ENCODE assay signal across 31 cellular contexts in the genomic region with DNA sequence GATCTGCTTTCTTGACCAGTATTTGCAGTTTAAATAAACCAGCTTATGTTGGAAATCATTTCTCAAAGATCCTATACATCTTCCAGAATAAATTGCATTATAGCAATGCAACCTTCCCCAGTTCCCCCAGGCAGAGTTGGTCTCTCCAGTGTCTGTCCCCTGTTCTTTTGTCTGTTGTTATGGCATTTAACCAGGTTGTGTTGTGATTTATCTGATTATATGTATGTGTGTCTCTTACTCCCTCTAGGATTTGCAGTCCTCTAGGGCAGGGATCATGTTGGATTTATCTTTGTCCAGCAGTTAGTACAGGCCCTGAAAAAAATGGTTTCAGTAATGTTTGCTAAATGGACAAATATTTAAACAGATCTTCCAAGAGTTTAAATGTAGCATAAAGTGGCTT.
"Had no signal": no experiment of that assay in that cellular context is flagged by ENCODE, and none has a peak within 500 bp of the region (broad histone marks: within the 10 kb centered on the region; RNA-seq: fewer than 3 reads in every experiment).

No MANE protein-coding gene starts in this region.

- H3K4me1 Mint-ChIP-seq: activated CD4-positive, alpha-beta memory T cell treated with anti-CD3 and anti-CD28 coated beads, Interleukin-2, amount 10 ng/mL, durations not matched to agents 7 days and 5 days; activated naive CD4-positive, alpha-beta T cell treated with anti-CD3 and anti-CD28 coated beads, Interleukin-2, amount 10 ng/mL, durations not matched to agents 7 days and 5 days; immature natural killer cell had no signal

- H3K27ac Mint-ChIP-seq: activated CD4-positive, alpha-beta memory T cell treated with anti-CD3 and anti-CD28 coated beads, Interleukin-2, amount 10 ng/mL, durations not matched to agents 7 days and 5 days; activated CD4-positive, alpha-beta T cell treated with anti-CD3 and anti-CD28 coated beads, Interleukin-2, amount 10 ng/mL, durations not matched to agents 7 days and 5 days; activated naive CD4-positive, alpha-beta T cell treated with anti-CD3 and anti-CD28 coated beads, Interleukin-2, amount 10 ng/mL, durations not matched to agents 7 days and 5 days; activated T-cell treated with anti-CD3 and anti-CD28 coated beads, Interleukin-2, amount 50 U/mL, for 24 hours; natural killer cell treated with Interleukin-12 subunit alpha and Interleukin-12 subunit beta and Interleukin-15 and Interleukin-18, amount 100 ng/mL, for 72 hours; T-helper 17 cell; WTC11 had no signal

- H3K4me3 ChIP-seq: breast epithelium, colonic mucosa, gastroesophageal sphincter, left lung, lung, mucosa of descending colon, right lobe of liver, thoracic aorta had no signal

- H3K4me1 ChIP-seq: colonic mucosa had no signal

- H3K4me3 Mint-ChIP-seq: activated CD4-positive, alpha-beta memory T cell treated with anti-CD3 and anti-CD28 coated beads, Interleukin-2, amount 10 ng/mL, durations not matched to agents 7 days and 5 days; activated CD4-positive, alpha-beta T cell treated with anti-CD3 and anti-CD28 coated beads, Interleukin-2, amount 10 ng/mL, durations not matched to agents 7 days and 5 days; activated naive CD4-positive, alpha-beta T cell treated with anti-CD3 and anti-CD28 coated beads, Interleukin-2, amount 10 ng/mL, durations not matched to agents 7 days and 5 days; activated T-cell treated with anti-CD3 and anti-CD28 coated beads, Interleukin-2, amount 50 U/mL, for 24 hours; immature natural killer cell; natural killer cell treated with Interleukin-12 subunit alpha and Interleukin-12 subunit beta and Interleukin-15 and Interleukin-18, amount 100 ng/mL, for 72 hours; T-helper 17 cell; WTC11 had no signal

- H3K9me3 ChIP-seq: breast epithelium, colonic mucosa, gastroesophageal sphincter, left lung, mucosa of descending colon, right lobe of liver, thoracic aorta had no signal

- H3K27me3 ChIP-seq: breast epithelium, colonic mucosa, gastroesophageal sphincter, left lung, right lobe of liver had no signal

- H3K27ac ChIP-seq: breast epithelium, colonic mucosa, gastroesophageal sphincter, left lung, right lobe of liver, thoracic aorta had no signal

- H3K36me3 Mint-ChIP-seq: activated naive CD4-positive, alpha-beta T cell treated with anti-CD3 and anti-CD28 coated beads, Interleukin-2, amount 10 ng/mL, durations not matched to agents 7 days and 5 days; immature natural killer cell; natural killer cell treated with Interleukin-12 subunit alpha and Interleukin-12 subunit beta and Interleukin-15 and Interleukin-18, amount 100 ng/mL, for 72 hours had no signal

- H3K36me3 ChIP-seq: breast epithelium, colonic mucosa, gastroesophageal sphincter, left lung, right lobe of liver, thoracic aorta had no signal

- H3K9me3 Mint-ChIP-seq: activated CD4-positive, alpha-beta memory T cell treated with anti-CD3 and anti-CD28 coated beads, Interleukin-2, amount 10 ng/mL, durations not matched to agents 7 days and 5 days; activated CD4-positive, alpha-beta T cell treated with anti-CD3 and anti-CD28 coated beads, Interleukin-2, amount 10 ng/mL, durations not matched to agents 7 days and 5 days; activated naive CD4-positive, alpha-beta T cell treated with anti-CD3 and anti-CD28 coated beads, Interleukin-2, amount 10 ng/mL, durations not matched to agents 7 days and 5 days; activated T-cell treated with anti-CD3 and anti-CD28 coated beads, Interleukin-2, amount 50 U/mL, for 24 hours; immature natural killer cell; natural killer cell treated with Interleukin-12 subunit alpha and Interleukin-12 subunit beta and Interleukin-15 and Interleukin-18, amount 100 ng/mL, for 72 hours had no signal

- ATAC-seq: gastroesophageal sphincter, left lung, mucosa of descending colon, T-helper 17 cell, WTC11 had no signal

- FAIRE-seq: endothelial cell of umbilical vein, kidney, urothelium cell line had no signal

- DNase-seq: activated CD4-positive, alpha-beta memory T cell treated with anti-CD3 and anti-CD28 coated beads, Interleukin-2, amount 10 ng/mL, durations not matched to agents 7 days and 5 days; activated CD4-positive, alpha-beta T cell treated with anti-CD3 and anti-CD28 coated beads for 1 hour; activated CD4-positive, alpha-beta T cell treated with anti-CD3 and anti-CD28 coated beads, Interleukin-2, amount 10 ng/mL, durations not matched to agents 7 days and 5 days; activated CD8-positive, alpha-beta memory T cell treated with anti-CD3 and anti-CD28 coated beads, Interleukin-2, amount 50 U/mL, for 48 hours; activated gamma-delta T cell; activated naive CD4-positive, alpha-beta T cell treated with anti-CD3 and anti-CD28 coated beads, Interleukin-2, amount 10 ng/mL, durations not matched to agents 7 days and 5 days; activated T-cell treated with anti-CD3 and anti-CD28 coated beads, Interleukin-2, amount 50 U/mL, for 24 hours; amniotic stem cell; cerebellar nuclear complex; colonic mucosa; hypothalamus; immature natural killer cell; kidney; left lung; mesendoderm; mucosa of descending colon; posterior cingulate gyrus; right lobe of liver; stimulated activated CD4-positive, alpha-beta T cell treated with anti-CD3 and anti-CD28 coated beads, Interleukin-2, amount 100 ng/mL, for 48 hours; stimulated activated naive CD4-positive, alpha-beta T cell treated with Interleukin-2 at 50 U/mL for 16 hours; T-helper 17 cell; T1000; trophoblast cell had no signal
